ENCODE assay signal across 1 cellular context in the genomic region with DNA sequence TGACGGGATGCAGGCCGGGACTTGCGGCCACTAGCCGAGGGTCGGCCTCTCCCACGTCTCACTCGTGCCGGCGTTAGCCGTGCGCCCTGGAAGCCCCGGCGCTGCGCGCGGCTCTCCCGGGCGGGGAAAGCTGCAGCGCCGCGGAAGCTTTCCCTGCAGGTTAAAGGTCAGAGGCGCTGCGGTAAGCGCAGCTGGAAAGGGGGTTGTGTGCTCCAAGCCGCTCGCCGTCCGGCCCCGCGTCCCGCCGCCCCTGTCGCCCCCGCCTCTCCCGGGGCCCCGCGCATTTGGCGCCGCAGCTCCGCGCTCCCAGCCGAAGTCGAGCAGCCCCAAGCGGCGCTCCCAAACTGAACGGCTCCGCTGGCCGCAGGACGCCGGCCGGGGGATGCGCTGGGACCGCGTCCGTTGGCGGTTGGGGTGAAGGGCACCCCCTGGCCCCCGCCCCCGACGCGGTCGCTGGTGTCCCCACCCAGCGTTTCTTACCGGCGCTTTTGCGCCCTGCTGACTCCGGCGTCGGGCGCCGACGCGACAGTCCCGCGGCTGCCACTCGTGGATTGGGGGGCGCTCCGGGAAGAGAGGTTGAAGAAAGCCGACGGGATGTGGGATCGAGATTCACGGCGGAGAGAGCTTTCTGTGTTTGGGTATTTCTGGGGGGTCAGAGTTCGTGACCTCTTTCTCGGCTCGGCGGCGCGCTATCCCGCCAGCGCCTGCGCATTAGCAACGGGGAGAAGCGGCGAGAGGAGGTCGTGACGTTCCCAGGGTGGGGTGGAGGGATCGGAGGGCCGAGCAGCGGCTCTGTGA.
TF ChIP-seq lines count a peak whose summit lies in the region.

Gene NR2C1, minus strand, starts transcription at position 719 of the 798 bp plus-strand sequence. CDS start 6,234 bp downstream, outside the sequence.

TF ChIP-seq in HEK293, 187 proteins besides CTCF, POLR2A, EP300 and RAD21 (continued from another document):
- TF ChIP-seq ZNF558 (tag by site-specific recombination; IDR thresholded peaks at IDR 0.05): no peak
- TF ChIP-seq ZNF266 (tag by site-specific recombination; IDR thresholded peaks at IDR 0.05; ENCODE audit: low read depth): no peak
- no peak for TF ChIP-seq ZNF837 (tag by site-specific recombination; IDR thresholded peaks at IDR 0.05)
- TF ChIP-seq ZNF366 (tag by site-specific recombination; conservative IDR thresholded peaks at IDR 0.05): no peak
- no peak for TF ChIP-seq ZNF274 (IDR thresholded peaks at IDR 0.05; ENCODE audit: low read length)
- TF ChIP-seq ZNF274 (tag by site-specific recombination; IDR thresholded peaks at IDR 0.05; ENCODE audit: borderline replicate concordance): no peak
- no peak for TF ChIP-seq ZNF146 (tag by site-specific recombination; IDR thresholded peaks at IDR 0.05)
- TF ChIP-seq ZNF544 (tag by site-specific recombination; IDR thresholded peaks at IDR 0.05): no peak
- TF ChIP-seq ZBTB17 (tag by site-specific recombination; IDR thresholded peaks at IDR 0.05): peak; percentile 95
- TF ChIP-seq ZFP37 (tag by site-specific recombination; IDR thresholded peaks at IDR 0.05): peak; percentile 65; the same call in 1 of the 2 replicates
- peak; percentile 53 for TF ChIP-seq SP3 (tag by site-specific recombination; IDR thresholded peaks at IDR 0.05)
- TF ChIP-seq, protein P1, sequence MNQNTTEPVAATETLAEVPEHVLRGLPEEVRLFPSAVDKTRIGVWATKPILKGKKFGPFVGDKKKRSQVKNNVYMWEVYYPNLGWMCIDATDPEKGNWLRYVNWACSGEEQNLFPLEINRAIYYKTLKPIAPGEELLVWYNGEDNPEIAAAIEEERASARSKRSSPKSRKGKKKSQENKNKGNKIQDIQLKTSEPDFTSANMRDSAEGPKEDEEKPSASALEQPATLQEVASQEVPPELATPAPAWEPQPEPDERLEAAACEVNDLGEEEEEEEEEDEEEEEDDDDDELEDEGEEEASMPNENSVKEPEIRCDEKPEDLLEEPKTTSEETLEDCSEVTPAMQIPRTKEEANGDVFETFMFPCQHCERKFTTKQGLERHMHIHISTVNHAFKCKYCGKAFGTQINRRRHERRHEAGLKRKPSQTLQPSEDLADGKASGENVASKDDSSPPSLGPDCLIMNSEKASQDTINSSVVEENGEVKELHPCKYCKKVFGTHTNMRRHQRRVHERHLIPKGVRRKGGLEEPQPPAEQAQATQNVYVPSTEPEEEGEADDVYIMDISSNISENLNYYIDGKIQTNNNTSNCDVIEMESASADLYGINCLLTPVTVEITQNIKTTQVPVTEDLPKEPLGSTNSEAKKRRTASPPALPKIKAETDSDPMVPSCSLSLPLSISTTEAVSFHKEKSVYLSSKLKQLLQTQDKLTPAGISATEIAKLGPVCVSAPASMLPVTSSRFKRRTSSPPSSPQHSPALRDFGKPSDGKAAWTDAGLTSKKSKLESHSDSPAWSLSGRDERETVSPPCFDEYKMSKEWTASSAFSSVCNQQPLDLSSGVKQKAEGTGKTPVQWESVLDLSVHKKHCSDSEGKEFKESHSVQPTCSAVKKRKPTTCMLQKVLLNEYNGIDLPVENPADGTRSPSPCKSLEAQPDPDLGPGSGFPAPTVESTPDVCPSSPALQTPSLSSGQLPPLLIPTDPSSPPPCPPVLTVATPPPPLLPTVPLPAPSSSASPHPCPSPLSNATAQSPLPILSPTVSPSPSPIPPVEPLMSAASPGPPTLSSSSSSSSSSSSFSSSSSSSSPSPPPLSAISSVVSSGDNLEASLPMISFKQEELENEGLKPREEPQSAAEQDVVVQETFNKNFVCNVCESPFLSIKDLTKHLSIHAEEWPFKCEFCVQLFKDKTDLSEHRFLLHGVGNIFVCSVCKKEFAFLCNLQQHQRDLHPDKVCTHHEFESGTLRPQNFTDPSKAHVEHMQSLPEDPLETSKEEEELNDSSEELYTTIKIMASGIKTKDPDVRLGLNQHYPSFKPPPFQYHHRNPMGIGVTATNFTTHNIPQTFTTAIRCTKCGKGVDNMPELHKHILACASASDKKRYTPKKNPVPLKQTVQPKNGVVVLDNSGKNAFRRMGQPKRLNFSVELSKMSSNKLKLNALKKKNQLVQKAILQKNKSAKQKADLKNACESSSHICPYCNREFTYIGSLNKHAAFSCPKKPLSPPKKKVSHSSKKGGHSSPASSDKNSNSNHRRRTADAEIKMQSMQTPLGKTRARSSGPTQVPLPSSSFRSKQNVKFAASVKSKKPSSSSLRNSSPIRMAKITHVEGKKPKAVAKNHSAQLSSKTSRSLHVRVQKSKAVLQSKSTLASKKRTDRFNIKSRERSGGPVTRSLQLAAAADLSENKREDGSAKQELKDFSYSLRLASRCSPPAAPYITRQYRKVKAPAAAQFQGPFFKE (tag by site-specific recombination; IDR thresholded peaks at IDR 0.05; ENCODE audit: borderline replicate concordance): no peak
- no peak for TF ChIP-seq ZNF830 (tag by site-specific recombination; IDR thresholded peaks at IDR 0.05; ENCODE audit: low read depth)
- peak; percentile 69; the same call in 1 of the 2 replicates for TF ChIP-seq ZNF324 (tag by site-specific recombination; IDR thresholded peaks at IDR 0.05)
- no peak for TF ChIP-seq ZNF114 (tag by site-specific recombination; IDR thresholded peaks at IDR 0.05)
- no peak for TF ChIP-seq ZNF610 (tag by site-specific recombination; IDR thresholded peaks at IDR 0.05; ENCODE audit: borderline replicate concordance)
- no peak for TF ChIP-seq ZFP69B (tag by site-specific recombination; IDR thresholded peaks at IDR 0.05)
- peak; percentile 83; the same call in 1 of the 2 replicates for TF ChIP-seq ZNF24 (tag by site-specific recombination; IDR thresholded peaks at IDR 0.05)
- TF ChIP-seq ZNF670 (tag by site-specific recombination; IDR thresholded peaks at IDR 0.05; ENCODE audit: low read depth): no peak
- no peak for TF ChIP-seq YY1 (tag by site-specific recombination; IDR thresholded peaks at IDR 0.05)
- no peak for TF ChIP-seq ZNF707 (tag by site-specific recombination; IDR thresholded peaks at IDR 0.05)
TF ChIP-seq in HEK293: peak in this region for 55.
